ENCODE assay signal across 17 cellular contexts in genomic region chr3:12195231-12195630, GRCh38. TPM values are rescaled to one million over a fixed set of nuclear protein-coding genes. Genes with fewer than 3 reads are reported as not detected.
DNase-seq lines count a peak whose midpoint lies in the region; ATAC-seq and TF ChIP-seq lines count a peak whose summit lies in the region.
"Had no signal": no experiment of that assay in that cellular context is flagged by ENCODE, and none has a peak within 500 bp of the region (broad histone marks: within the 10 kb centered on the region; RNA-seq: fewer than 3 reads in every experiment).

No MANE protein-coding gene starts in this region.

- peak overlapping the region; percentile 82 for H2AK5ac ChIP-seq in IMR-90 (ENCODE audit: low read depth, low read length)

- peaks cover 3% of the 10 kb centered on the region for H3K9me3 ChIP-seq in IMR-90 (ENCODE audit: control insufficient read depth, insufficient read depth, low read length)
- H3K9me3 ChIP-seq: psoas muscle had no signal

- H3K4me1 Mint-ChIP-seq in CD14-positive monocyte = peaks cover 57% of the 10 kb centered on the region
- peaks cover 44% of the 10 kb centered on the region for H3K4me1 Mint-ChIP-seq in osteocyte (ENCODE audit: unreplicated experiment)

- WGBS in IMR-90 (ENCODE audit: extremely low coverage in 2 of 2, insufficient read length in 1 of 2), 2 experiments = 40% methylated on average over 2 of the region's 4 CpGs; no CpG with 5 or more reads in 1 of the 2 experiments

- no peak for ATAC-seq in IMR-90 (ENCODE audit: low read depth)
- ATAC-seq: psoas muscle, T-helper 17 cell had no signal

- H2BK120ac ChIP-seq in IMR-90 (ENCODE audit: low read depth, low read length) = peak overlapping the region; percentile 97

- H3K4me3 ChIP-seq in IMR-90 (ENCODE audit: insufficient read depth, low read depth, low read length) = no peak overlapping the region
- no peak overlapping the region for H3K4me3 ChIP-seq in astrocyte of the spinal cord (ENCODE audit: low read depth, low read length)
- H3K4me3 ChIP-seq: psoas muscle had no signal

- TF ChIP-seq CTCF in CD14-positive monocyte (IDR thresholded peaks at IDR 0.05) (no peak), IMR-90 (conservative IDR thresholded peaks at IDR 0.05; ENCODE audit: low read depth, low read length) (no peak), astrocyte of the spinal cord (IDR thresholded peaks at IDR 0.05; ENCODE audit: low read depth, low read length) (no peak), osteocyte (IDR thresholded peaks at IDR 0.05) (no peak)

- dilution Hi-C loops in IMR-90 (cut with HindIII; ENCODE audit: low sequenced_read_pairs, unreplicated experiment) = no loop called here

- DNase-seq in CD14-positive monocyte (ENCODE audit: low spot score) (no peak), IMR-90 (peak; percentile 18), astrocyte of the spinal cord (ENCODE audit: low read depth, low spot score) (peak; percentile 13), osteocyte (ENCODE audit: extremely low spot score, unreplicated experiment) (no peak), C1 segment of cervical spinal cord (lab: John Stamatoyannopoulos, UW) (no peak), kidney glomerular epithelial cell (lab: John Stamatoyannopoulos, UW) (no peak), NCI-H146 (lab: John Stamatoyannopoulos, UW) (no peak), COLO668 (lab: John Stamatoyannopoulos, UW; ENCODE audit: unreplicated experiment) (no peak)
- DNase-seq: activated CD4-positive, alpha-beta T cell treated with anti-CD3 and anti-CD28 coated beads for 1 hour; activated gamma-delta T cell; GDM1; H7; NCI-H1436 treated with DMSO at 0.1 percent for 48 hours; psoas muscle; T-helper 17 cell had no signal

- H4K8ac ChIP-seq in IMR-90 (ENCODE audit: low read depth in 2 of 2, low read length in 2 of 2) = peak overlapping the region; percentile 58 to 71; a peak in 3 of 4 replicates

- H3K4me3 Mint-ChIP-seq in CD14-positive monocyte (no peak overlapping the region), osteocyte (ENCODE audit: unreplicated experiment) (no peak overlapping the region)
- H3K4me3 Mint-ChIP-seq: CD4-positive, alpha-beta memory T cell; T-helper 17 cell had no signal

- no peaks in the 10 kb centered on the region for H3K79me1 ChIP-seq in IMR-90 (ENCODE audit: low read depth in 1 of 2, low read length in 2 of 2)

- H3K27me3 Mint-ChIP-seq in CD14-positive monocyte (ENCODE audit: low read depth in 3 of 3) (peaks cover 0 to 5% (median 0%) of the 10 kb centered on the region in 3 donors), osteocyte (ENCODE audit: unreplicated experiment) (no peaks in the 10 kb centered on the region)

- peak overlapping the region; percentile 52 for H3K23ac ChIP-seq in IMR-90 (ENCODE audit: low read depth, low read length)

- H3K4me2 ChIP-seq in IMR-90 (ENCODE audit: low read depth, low read length) = 0 out of 2 replicates have a peak overlapping the region, but pooled peaks have one; percentile 3
- H3K4me2 ChIP-seq: KMS-11 had no signal

- H3K9me1 ChIP-seq in IMR-90 (ENCODE audit: insufficient read depth, low read length) = peaks cover 9% of the 10 kb centered on the region

- no peaks in the 10 kb centered on the region for H3K27me3 ChIP-seq in IMR-90 (ENCODE audit: control insufficient read depth, insufficient read depth, low read length)

- H2BK5ac ChIP-seq in IMR-90 (ENCODE audit: low read depth, low read length, poor library complexity, severe bottlenecking) = peak overlapping the region; percentile 45

- H2BK20ac ChIP-seq in IMR-90 (ENCODE audit: low read depth, low read length) = peak overlapping the region; percentile 97

- POLR2A ChIA-PET in IMR-90 (lab: Charles Lee; ENCODE audit: unreplicated experiment) = no interaction called here

- no peak for TF ChIP-seq POLR2A in IMR-90 (IDR thresholded peaks at IDR 0.05; ENCODE audit: low read depth, low read length)

- in situ Hi-C loops in IMR-90 (cut with MboI; ENCODE audit: low sequenced_read_pairs) = no loop called here
- in situ Hi-C loops in astrocyte of the spinal cord (cut with HindIII; ENCODE audit: low sequenced_read_pairs) = no loop called here

- no peaks in the 10 kb centered on the region for H3K9me3 Mint-ChIP-seq in CD14-positive monocyte
- no peaks in the 10 kb centered on the region for H3K9me3 Mint-ChIP-seq in osteocyte (ENCODE audit: unreplicated experiment)
- H3K9me3 Mint-ChIP-seq: CD4-positive, alpha-beta memory T cell had no signal

- H4K5ac ChIP-seq in IMR-90 (ENCODE audit: low read depth, low read length) = peak overlapping the region; percentile 41

- no peaks in the 10 kb centered on the region for H4K20me1 ChIP-seq in IMR-90 (ENCODE audit: insufficient read depth, low read length)

- H3K27ac Mint-ChIP-seq in CD14-positive monocyte (peak overlapping the region in 5 of 7 donors; percentile 20 to 97 (median 74)), osteocyte (ENCODE audit: unreplicated experiment) (peak overlapping the region; percentile 88)
- H3K27ac Mint-ChIP-seq: T-helper 17 cell had no signal

- CTCF ChIA-PET in IMR-90 (lab: Yijun Ruan, JAX) = no interaction called here

- no peak for TF ChIP-seq RAD21 in IMR-90 (IDR thresholded peaks at IDR 0.05; ENCODE audit: low read length)

- peak overlapping the region; percentile 83 for H3K18ac ChIP-seq in IMR-90 (ENCODE audit: low read depth, low read length)

- H3K9ac ChIP-seq in IMR-90 (ENCODE audit: low read depth, low read length) = no peak overlapping the region
- H3K9ac ChIP-seq: KMS-11 had no signal

- H2AFZ ChIP-seq in IMR-90 (replicated peaks; ENCODE audit: low read length, poor library complexity) = peak overlapping the region; percentile 56

- peak overlapping the region; percentile 72 for H3K14ac ChIP-seq in IMR-90 (replicated peaks; ENCODE audit: low read depth, low read length)

- peak overlapping the region; percentile 58 for H3K4ac ChIP-seq in IMR-90 (ENCODE audit: low read depth, low read length)

- H3K27ac ChIP-seq in IMR-90 (ENCODE audit: insufficient read depth, low read length) = peak overlapping the region; percentile 42; the same call in 1 of the 2 replicates
- H3K27ac ChIP-seq: KMS-11, psoas muscle had no signal

- H2AK9ac ChIP-seq in IMR-90 (replicated peaks; ENCODE audit: low read depth, low read length, poor library complexity) = peak overlapping the region; percentile 55

- H3K4me1 ChIP-seq in IMR-90 (ENCODE audit: control insufficient read depth, insufficient read depth, low read length) = peaks cover 23% of the 10 kb centered on the region

- peak overlapping the region; percentile 83 for H4K91ac ChIP-seq in IMR-90 (ENCODE audit: insufficient read depth, low read depth, low read length)

- no TSS peak for BruUV-seq in IMR-90 (replicated peaks; lab: Mats Ljungman, UMichigan)

- H3K36me3 Mint-ChIP-seq in CD14-positive monocyte (peaks cover 0 to 2% of the 10 kb centered on the region in 2 donors), osteocyte (ENCODE audit: unreplicated experiment) (no peaks in the 10 kb centered on the region)
- H3K36me3 Mint-ChIP-seq: CD4-positive, alpha-beta memory T cell had no signal

- no peak overlapping the region; the same call in 1 of the 2 replicates for H3K56ac ChIP-seq in IMR-90 (ENCODE audit: extremely low read depth, insufficient read depth, low read length)

- peak overlapping the region; percentile 84; the same call in 2 of the 3 replicates for H2BK15ac ChIP-seq in IMR-90 (ENCODE audit: low read depth, low read length)

- intact Hi-C loops in CD14-positive monocyte (cut with micrococcal nuclease) = loop anchor here in 1 of 2 donors (5.0 to 10.0 kb wide), 2 partner anchors 92 to 200 kb away; partner anchors contain the start of gene PPARG
- intact Hi-C loops in IMR-90 (cut with micrococcal nuclease) = no loop called here

- no peaks in the 10 kb centered on the region for H3K36me3 ChIP-seq in IMR-90 (ENCODE audit: control insufficient read depth, insufficient read depth, low read length)

TF ChIP-seq in IMR-90, 13 proteins besides CTCF, POLR2A, EP300 and RAD21:
- TF ChIP-seq MAFK (IDR thresholded peaks at IDR 0.05; ENCODE audit: low read depth, low read length) (no peak), FOS (IDR thresholded peaks at IDR 0.05; ENCODE audit: low read depth, low read length) (no peak), USF2 (IDR thresholded peaks at IDR 0.05; ENCODE audit: low read depth, low read length) (no peak), RCOR1 (IDR thresholded peaks at IDR 0.05; ENCODE audit: insufficient replicate concordance, low read length) (no peak), SMC3 (IDR thresholded peaks at IDR 0.05; ENCODE audit: low read depth, low read length) (no peak), ELK1 (IDR thresholded peaks at IDR 0.05; ENCODE audit: borderline replicate concordance, low read depth, low read length) (no peak), RFX5 (IDR thresholded peaks at IDR 0.05; ENCODE audit: low read depth, low read length) (no peak), NFE2L2 (IDR thresholded peaks at IDR 0.05; ENCODE audit: low read depth, low read length) (no peak), BHLHE40 (IDR thresholded peaks at IDR 0.05; ENCODE audit: low read depth, low read length) (no peak), CHD1 (IDR thresholded peaks at IDR 0.05; ENCODE audit: low read depth, low read length) (no peak), MAZ (IDR thresholded peaks at IDR 0.05; ENCODE audit: borderline replicate concordance, low read depth, low read length) (no peak), MXI1 (IDR thresholded peaks at IDR 0.05; ENCODE audit: borderline replicate concordance, low read depth, low read length) (no peak), CEBPB (IDR thresholded peaks at IDR 0.05; ENCODE audit: low read depth, low read length) (no peak)

RNA-seq across cellular contexts. Expression of gene TIMP4, which starts 36.5 kb away (rescaled TPM):
- polyA plus RNA-seq in CD14-positive monocyte (not detected), IMR-90 (2012; rRNA removed) (0.39 and 0.40 TPM in 2 replicates)
- total RNA-seq in IMR-90 (2012; rRNA removed) (0.54 and 0.56 TPM in 2 replicates), osteocyte (5.0 and 5.4 TPM in 2 replicates)
- 0.57 and 0.80 TPM in 2 replicates for polyA plus RNA-seq in IMR-90 (2012; cell fraction: cytosol; rRNA removed)
- polyA plus RNA-seq in IMR-90 (2012; cell fraction: nucleus; rRNA removed; ENCODE audit: low replicate concordance) = 0.13 and 0.16 TPM in 2 replicates
- total RNA-seq: CD4-positive, alpha-beta memory T cell; T-helper 17 cell had no signal
- polyA plus RNA-seq: CD4-positive, alpha-beta memory T cell had no signal

Comparison
In these comparisons a context has a peak if more than half of its experiments do, and no peak if none do; other contexts are left out.
1. DNase-seq: peak in IMR-90 (single experiment) and astrocyte of the spinal cord (single experiment); none in CD14-positive monocyte (single experiment), osteocyte (single experiment), C1 segment of cervical spinal cord (0 of 14), kidney glomerular epithelial cell (single experiment), NCI-H146 (single experiment) and COLO668 (single experiment).